16 cellular contexts compared by ENCODE assay signal in the genomic region with DNA sequence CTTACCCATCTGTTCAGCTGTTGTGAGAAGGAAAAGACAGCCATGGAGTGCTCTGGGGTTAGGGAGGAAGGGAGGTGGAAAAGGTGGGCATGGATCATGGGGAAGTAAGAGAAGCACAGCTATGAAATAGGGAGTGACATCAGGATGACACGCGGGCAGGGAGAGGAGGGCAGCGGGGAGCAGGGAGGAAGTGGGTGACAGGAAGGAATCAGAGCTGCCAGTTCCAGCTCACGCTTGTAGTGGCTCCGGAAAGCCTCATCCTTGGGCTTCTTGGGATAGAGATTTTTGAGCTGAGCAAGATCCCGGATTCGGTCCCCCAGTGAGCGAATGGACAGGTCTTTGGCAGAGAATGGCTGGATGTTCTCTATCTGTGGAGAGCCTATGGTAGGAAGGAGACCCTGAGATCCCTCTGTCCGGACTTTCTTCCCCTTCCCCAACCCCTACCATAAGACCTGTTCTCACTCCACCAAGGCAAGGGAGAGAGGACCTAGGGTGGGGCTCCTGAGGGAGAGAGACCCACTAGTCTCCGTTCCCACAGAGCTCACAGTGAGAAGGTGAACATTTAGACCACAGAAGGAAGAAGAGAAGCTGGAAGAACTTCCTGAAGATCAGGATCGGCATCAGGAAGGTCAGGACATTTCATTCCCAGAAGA. TPM values are rescaled to one million over a fixed set of nuclear protein-coding genes. Genes with fewer than 3 reads are reported as not detected.
DNase-seq lines count a peak whose midpoint lies in the region; ATAC-seq and TF ChIP-seq lines count a peak whose summit lies in the region.
"Had no signal": no experiment of that assay in that cellular context is flagged by ENCODE, and none has a peak within 500 bp of the region (broad histone marks: within the 10 kb centered on the region; RNA-seq: fewer than 3 reads in every experiment).

No MANE protein-coding gene starts in this region.

- no peak overlapping the region for H2AFZ ChIP-seq in PC-3 (ENCODE audit: low read length)

- H3K27me3 ChIP-seq in PC-3 (ENCODE audit: low read length): no peaks in the 10 kb centered on the region
- H3K27me3 ChIP-seq: sigmoid colon had no signal

- no peak for DNase-seq in T-helper 2 cell treated with Interferon-gamma antibody and Interleukin-4, amounts not matched to agents 5 μg/mL and 100 μg/mL, for 36 hours (ENCODE audit: low spot score)
- DNase-seq in T-helper 2 cell (no peak), PC-3 (peak; percentile 34), endothelial cell (ENCODE audit: low spot score) (no peak), NCI-H2227 treated with DMSO at 0.1 percent for 48 hours (lab: John Stamatoyannopoulos, UW) (no peak), GM03348 (ENCODE audit: low spot score) (no peak)
- DNase-seq in stimulated activated effector memory CD8-positive, alpha-beta T cell treated with anti-CD3 and anti-CD28 coated beads, Interleukin-12 subunit alpha, Interleukin-12 subunit beta, amount 100 ng/mL, for 72 hours (ENCODE audit: low spot score in 2 of 2): no peak
- DNase-seq: NCI-H1092 treated with DMSO at 0.1 percent for 48 hours, NCI-H524 treated with DMSO at 0.1 percent for 48 hours, sigmoid colon had no signal

- ATAC-seq in PC-3 (peak; percentile 19; the same call in 1 of the 2 replicates), GM19397 (IDR thresholded peaks at IDR 0.05; ENCODE audit: unreplicated experiment) (no peak)
- ATAC-seq in stimulated activated effector memory CD8-positive, alpha-beta T cell treated with anti-CD3 and anti-CD28 coated beads, Interleukin-12 subunit alpha, Interleukin-12 subunit beta, amount 100 ng/mL, for 72 hours: no peak

- H3K4me2 ChIP-seq in PC-3 (ENCODE audit: low read length): no peak overlapping the region

- no peak overlapping the region for H3K27ac ChIP-seq in PC-3 (ENCODE audit: low read length)
- H3K27ac ChIP-seq: thoracic aorta had no signal

- no peaks in the 10 kb centered on the region for H3K9me2 ChIP-seq in PC-3 (replicated peaks; ENCODE audit: low read length)

- H3K36me3 Mint-ChIP-seq in T-helper 2 cell treated with Interferon-gamma antibody and Interleukin-4, amounts not matched to agents 5 μg/mL and 100 μg/mL, for 36 hours (ENCODE audit: low read depth): peaks cover 54% of the 10 kb centered on the region
- H3K36me3 Mint-ChIP-seq in endothelial cell (ENCODE audit: low read depth, unreplicated experiment): peaks cover 30% of the 10 kb centered on the region
- H3K36me3 Mint-ChIP-seq in stimulated activated effector memory CD8-positive, alpha-beta T cell treated with anti-CD3 and anti-CD28 coated beads, Interleukin-12 subunit alpha, Interleukin-12 subunit beta, amount 100 ng/mL, for 72 hours: peaks cover 100% of the 10 kb centered on the region

- no peak overlapping the region for H3K4me3 Mint-ChIP-seq in T-helper 2 cell treated with Interferon-gamma antibody and Interleukin-4, amounts not matched to agents 5 μg/mL and 100 μg/mL, for 36 hours
- peak overlapping the region; percentile 60 for H3K4me3 Mint-ChIP-seq in endothelial cell (ENCODE audit: unreplicated experiment)
- no peak overlapping the region for H3K4me3 Mint-ChIP-seq in stimulated activated effector memory CD8-positive, alpha-beta T cell treated with anti-CD3 and anti-CD28 coated beads, Interleukin-12 subunit alpha, Interleukin-12 subunit beta, amount 100 ng/mL, for 72 hours

- BruUV-seq in PC-3 (replicated peaks; lab: Mats Ljungman, UMichigan): no TSS peak

- H3F3A ChIP-seq in PC-3 (ENCODE audit: low read length, unreplicated experiment): no peaks in the 10 kb centered on the region

- H3K4me3 ChIP-seq in PC-3 (ENCODE audit: low read length): no peak overlapping the region
- H3K4me3 ChIP-seq: sigmoid colon, thoracic aorta had no signal

- no peaks in the 10 kb centered on the region for H3K9me3 Mint-ChIP-seq in T-helper 2 cell treated with Interferon-gamma antibody and Interleukin-4, amounts not matched to agents 5 μg/mL and 100 μg/mL, for 36 hours
- H3K9me3 Mint-ChIP-seq in endothelial cell (ENCODE audit: unreplicated experiment): no peaks in the 10 kb centered on the region
- H3K9me3 Mint-ChIP-seq in stimulated activated effector memory CD8-positive, alpha-beta T cell treated with anti-CD3 and anti-CD28 coated beads, Interleukin-12 subunit alpha, Interleukin-12 subunit beta, amount 100 ng/mL, for 72 hours: no peaks in the 10 kb centered on the region

- TF ChIP-seq CTCF in PC-3 (conservative IDR thresholded peaks at IDR 0.05; ENCODE audit: low read depth, low read length) (no peak), endothelial cell (IDR thresholded peaks at IDR 0.05; ENCODE audit: unreplicated experiment) (no peak)

- no peaks in the 10 kb centered on the region for H3K9me3 ChIP-seq in PC-3 (ENCODE audit: low read length)
- H3K9me3 ChIP-seq: sigmoid colon, thoracic aorta had no signal

- H3K9ac ChIP-seq in PC-3 (ENCODE audit: low read length): no peak overlapping the region

- peak overlapping the region; percentile 29 for H3K27ac Mint-ChIP-seq in T-helper 2 cell treated with Interferon-gamma antibody and Interleukin-4, amounts not matched to agents 5 μg/mL and 100 μg/mL, for 36 hours
- H3K27ac Mint-ChIP-seq in endothelial cell (ENCODE audit: unreplicated experiment): no peak overlapping the region
- H3K27ac Mint-ChIP-seq in stimulated activated effector memory CD8-positive, alpha-beta T cell treated with anti-CD3 and anti-CD28 coated beads, Interleukin-12 subunit alpha, Interleukin-12 subunit beta, amount 100 ng/mL, for 72 hours: peak overlapping the region; percentile 60

- H3K4me1 ChIP-seq in PC-3 (ENCODE audit: insufficient read depth, low read length): peaks cover 19% of the 10 kb centered on the region

- CTCF ChIA-PET in PC-3 (lab: Charles Lee): no interaction called here

- POLR2A ChIA-PET in PC-3 (lab: Charles Lee; ENCODE audit: unreplicated experiment): no interaction called here

- H4K20me1 ChIP-seq in PC-3 (ENCODE audit: low read length): no peaks in the 10 kb centered on the region

- no peaks in the 10 kb centered on the region for H3K27me3 Mint-ChIP-seq in T-helper 2 cell treated with Interferon-gamma antibody and Interleukin-4, amounts not matched to agents 5 μg/mL and 100 μg/mL, for 36 hours (ENCODE audit: low read depth)
- H3K27me3 Mint-ChIP-seq in endothelial cell (ENCODE audit: unreplicated experiment): peaks cover 8% of the 10 kb centered on the region

- no peaks in the 10 kb centered on the region for H3K79me2 ChIP-seq in PC-3 (ENCODE audit: low read length)

- H3K36me3 ChIP-seq in PC-3 (ENCODE audit: low read depth, low read length): no peaks in the 10 kb centered on the region

- intact Hi-C loops in PC-3 (cut with micrococcal nuclease): no loop called here

- H3K4me1 Mint-ChIP-seq in T-helper 2 cell treated with Interferon-gamma antibody and Interleukin-4, amounts not matched to agents 5 μg/mL and 100 μg/mL, for 36 hours (ENCODE audit: low read depth): peaks cover 23% of the 10 kb centered on the region
- H3K4me1 Mint-ChIP-seq in endothelial cell (ENCODE audit: unreplicated experiment): peaks cover 18% of the 10 kb centered on the region
- peaks cover 54% of the 10 kb centered on the region for H3K4me1 Mint-ChIP-seq in stimulated activated effector memory CD8-positive, alpha-beta T cell treated with anti-CD3 and anti-CD28 coated beads, Interleukin-12 subunit alpha, Interleukin-12 subunit beta, amount 100 ng/mL, for 72 hours

RNA-seq across cellular contexts. Expression of a gene that starts 10.3 kb away (rescaled TPM):
- total RNA-seq in PC-3 (2014; rRNA removed) (17.4 and 20.2 TPM in 2 replicates), endothelial cell (ENCODE audit: unreplicated experiment) (14.0 TPM)

RNA-seq across cellular contexts. Expression of a gene that starts 12.0 kb away (rescaled TPM):
- total RNA-seq in PC-3 (2014; rRNA removed) (20.8 and 28.4 TPM in 2 replicates), endothelial cell (ENCODE audit: unreplicated experiment) (139 TPM)

RNA-seq across cellular contexts. Expression of a gene that starts 20.6 kb away (rescaled TPM):
- total RNA-seq in PC-3 (2014; rRNA removed): 16.4 and 18.3 TPM in 2 replicates
- 17.6 TPM for total RNA-seq in endothelial cell (ENCODE audit: unreplicated experiment)

RNA-seq across cellular contexts. Expression of a gene that starts 29.1 kb away (rescaled TPM):
- total RNA-seq in PC-3 (2014; rRNA removed) (14.7 and 21.8 TPM in 2 replicates), endothelial cell (ENCODE audit: unreplicated experiment) (24.7 TPM)

RNA-seq across cellular contexts. Expression of a gene that starts 48.2 kb away (rescaled TPM):
- total RNA-seq in PC-3 (2014; rRNA removed) (not detected in 2 replicates), endothelial cell (ENCODE audit: unreplicated experiment) (0.46 TPM)
- total RNA-seq: bronchial epithelial cell, fibroblast of lung, H1, mononuclear cell, sigmoid colon, thoracic aorta had no signal
